In the genomic region with DNA sequence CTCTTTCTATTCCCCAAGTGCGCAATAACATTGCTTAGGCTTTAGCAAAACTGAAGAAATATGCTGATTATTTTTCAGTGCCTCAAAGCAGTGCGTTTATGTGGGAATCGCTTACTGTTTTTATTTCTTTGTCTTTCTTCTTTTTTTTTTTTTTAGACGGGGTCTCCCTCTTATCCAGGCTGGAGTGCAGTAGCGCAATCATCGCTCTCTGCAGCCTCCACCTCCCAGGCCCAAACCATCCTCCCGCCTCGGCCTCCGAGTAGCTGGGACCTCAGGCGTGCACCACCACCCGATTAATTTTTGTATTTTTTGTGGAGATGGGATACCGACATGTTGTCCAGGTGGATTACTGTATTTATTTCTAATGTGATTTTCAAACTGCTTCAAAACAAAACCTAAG, we compare ENCODE assay signal across 9 cellular contexts. TPM values are rescaled to one million over a fixed set of nuclear protein-coding genes. Genes with fewer than 3 reads are reported as not detected.
A peak's percentile ranks its signal among the peaks of the same experiment; 100 is the strongest.
DNase-seq lines count a peak whose midpoint lies in the region; ATAC-seq, FAIRE-seq and TF ChIP-seq lines count a peak whose summit lies in the region.
"Had no signal": no experiment of that assay in that cellular context is flagged by ENCODE, and none has a peak within 500 bp of the region (broad histone marks: within the 10 kb centered on the region; RNA-seq: fewer than 3 reads in every experiment).

No MANE protein-coding gene starts in this region.

- WGBS in A549 (ENCODE audit: missing lambda C conversion rate), result 86% methylated on average over 12 of the region's 12 CpGs

- TF ChIP-seq POLR2A in A549 (IDR thresholded peaks at IDR 0.05; ENCODE audit: low read length), result no peak

- peaks cover 7% of the 10 kb centered on the region for H3K36me3 ChIP-seq in brain microvascular endothelial cell (replicated peaks)

- H3K4me2 ChIP-seq in A549, result peak overlapping the region; percentile 92

- H3K4me1 ChIP-seq in A549 (peaks cover 17% of the 10 kb centered on the region; the same call in 2 of the 3 replicates), mononuclear cell (ENCODE audit: insufficient read depth, low read length) (peaks cover 55% of the 10 kb centered on the region)

- ATAC-seq in A549, result no peak

- CTCF ChIA-PET in A549 (lab: Yijun Ruan, JAX), result interaction anchor here (0.7 to 1.5 kb wide), 3 partner anchors 10 to 30 kb away, joined by 3 to 5 read pairs (median 4); no protein-coding TSS in a partner anchor

- TF ChIP-seq RAD21 in A549 (conservative IDR thresholded peaks at IDR 0.05 in 1 of 2, IDR thresholded peaks at IDR 0.05 in 1 of 2), result no peak

- DNase-seq in A549 (ENCODE audit: low read depth in 1 of 2, low spot score in 1 of 2) (no peak), HL-60 (ENCODE audit: low read depth in 1 of 2, low spot score in 1 of 2) (no peak), brain microvascular endothelial cell (no peak), NCI-H226 (no peak), hypothalamus (lab: John Stamatoyannopoulos, UW) (no peak), NCI-H774 (lab: John Stamatoyannopoulos, UW) (no peak), D721Med (ENCODE audit: insufficient read length, low spot score) (no peak)
- DNase-seq: T1000 had no signal

- in situ Hi-C loops in brain microvascular endothelial cell (cut with HindIII; ENCODE audit: low pct_ligation_motif_present, low sequenced_read_pairs), result no loop called here

- H3K9me3 ChIP-seq in A549, result no peaks in the 10 kb centered on the region
- H3K9me3 ChIP-seq in mononuclear cell (ENCODE audit: low read depth, low read length), result no peaks in the 10 kb centered on the region

- TF ChIP-seq CTCF in A549 (IDR thresholded peaks at IDR 0.05) (no peak), HL-60 (IDR thresholded peaks at IDR 0.05; ENCODE audit: insufficient read depth, low read length) (no peak), brain microvascular endothelial cell (IDR thresholded peaks at IDR 0.05; ENCODE audit: low read depth, low read length, missing control alignments) (no peak), D721Med (IDR thresholded peaks at IDR 0.05; ENCODE audit: insufficient read depth, missing control alignments) (no peak)

- POLR2A ChIA-PET in A549 (lab: Yijun Ruan, JAX), result interaction anchor here (0.7 to 1.9 kb wide), 7 partner anchors 8 to 94 kb away, joined by 3 to 32 read pairs (median 4); a partner anchor contains a TSS

- H3K27ac ChIP-seq in A549 (peak overlapping the region; percentile 88 to 99), HL-60 (replicated peaks) (peak overlapping the region; percentile 61), brain microvascular endothelial cell (no peak overlapping the region)

- TF ChIP-seq EP300 in A549 (IDR thresholded peaks at IDR 0.05), result no peak

- H3K27me3 ChIP-seq in HL-60 (ENCODE audit: insufficient read depth, poor library complexity, severe bottlenecking) (no peaks in the 10 kb centered on the region), brain microvascular endothelial cell (replicated peaks) (no peaks in the 10 kb centered on the region), mononuclear cell (ENCODE audit: insufficient read depth, low read length) (no peaks in the 10 kb centered on the region)

- H3K4me3 ChIP-seq in A549 (peak overlapping the region; percentile 86), HL-60 (replicated peaks; ENCODE audit: insufficient read depth, low read length) (peak overlapping the region; percentile 66), brain microvascular endothelial cell (ENCODE audit: low read depth, low read length) (peak overlapping the region; percentile 81), mononuclear cell (ENCODE audit: low read length) (peak overlapping the region; percentile 59)

- no peak for FAIRE-seq in A549 (lab: Jason Lieb, UNC)
- no peak for FAIRE-seq in D721Med (lab: Jason Lieb, UNC)

TF ChIP-seq in A549, 52 proteins besides CTCF, POLR2A, EP300 and RAD21:
- TF ChIP-seq GATA3 (IDR thresholded peaks at IDR 0.05; ENCODE audit: borderline replicate concordance) (no peak), JUNB (IDR thresholded peaks at IDR 0.05) (no peak), MAFK (IDR thresholded peaks at IDR 0.05; ENCODE audit: partially characterized antibody) (no peak), RFX5 (IDR thresholded peaks at IDR 0.05) (no peak), HOXB5 (CRISPR knock-in tag; IDR thresholded peaks at IDR 0.05) (no peak), NR3C1 (IDR thresholded peaks at IDR 0.05) (no peak), ZSCAN20 (CRISPR knock-in tag; IDR thresholded peaks at IDR 0.05) (no peak)
- TF ChIP-seq, protein P1, sequence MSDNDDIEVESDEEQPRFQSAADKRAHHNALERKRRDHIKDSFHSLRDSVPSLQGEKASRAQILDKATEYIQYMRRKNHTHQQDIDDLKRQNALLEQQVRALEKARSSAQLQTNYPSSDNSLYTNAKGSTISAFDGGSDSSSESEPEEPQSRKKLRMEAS (IDR thresholded peaks at IDR 0.05), result no peak

RNA-seq across cellular contexts. Expression of a gene that starts 1.2 kb away (rescaled TPM):
- polyA plus RNA-seq in A549 (2011; rRNA removed), result 88.6 and 94.3 TPM in 2 replicates
- polyA plus RNA-seq in A549 (2012; cell fraction: cytosol; rRNA removed), result 41.4 and 43.8 TPM in 2 replicates
- polyA plus RNA-seq in A549 (2012; cell fraction: nucleus; rRNA removed), result 22.6 and 26.0 TPM in 2 replicates
- polyA plus RNA-seq in A549 (2017; fragmentation: RNase III; extraction: RNeasy Plus Mini Kit Qiagen cat#74134 plus additional on column Dnase treatment), result 47.1 to 49.7 TPM (median 48.4 TPM) in 3 replicates
- 47.4 and 66.9 TPM in 2 replicates for polyA minus RNA-seq in A549 (2011; rRNA and poly(A)+ RNA removed)
- 40.8 TPM for total RNA-seq in mononuclear cell

RNA-seq across cellular contexts. Expression of a gene that starts 24.5 kb away (rescaled TPM):
- polyA plus RNA-seq in A549 (2011; rRNA removed) (71.0 and 134 TPM in 2 replicates), A549 (2017; fragmentation: RNase III; extraction: RNeasy Plus Mini Kit Qiagen cat#74134 plus additional on column Dnase treatment) (144 to 154 TPM (median 152 TPM) in 3 replicates)
- polyA plus RNA-seq in A549 (2012; cell fraction: cytosol; rRNA removed), result 18.8 and 19.5 TPM in 2 replicates
- polyA plus RNA-seq in A549 (2012; cell fraction: nucleus; rRNA removed), result 18.9 and 40.6 TPM in 2 replicates
- 75.2 and 82.9 TPM in 2 replicates for polyA minus RNA-seq in A549 (2011; rRNA and poly(A)+ RNA removed)
- total RNA-seq in mononuclear cell, result 131 TPM
